ENCODE assay signal across 8 cellular contexts in the genomic region with DNA sequence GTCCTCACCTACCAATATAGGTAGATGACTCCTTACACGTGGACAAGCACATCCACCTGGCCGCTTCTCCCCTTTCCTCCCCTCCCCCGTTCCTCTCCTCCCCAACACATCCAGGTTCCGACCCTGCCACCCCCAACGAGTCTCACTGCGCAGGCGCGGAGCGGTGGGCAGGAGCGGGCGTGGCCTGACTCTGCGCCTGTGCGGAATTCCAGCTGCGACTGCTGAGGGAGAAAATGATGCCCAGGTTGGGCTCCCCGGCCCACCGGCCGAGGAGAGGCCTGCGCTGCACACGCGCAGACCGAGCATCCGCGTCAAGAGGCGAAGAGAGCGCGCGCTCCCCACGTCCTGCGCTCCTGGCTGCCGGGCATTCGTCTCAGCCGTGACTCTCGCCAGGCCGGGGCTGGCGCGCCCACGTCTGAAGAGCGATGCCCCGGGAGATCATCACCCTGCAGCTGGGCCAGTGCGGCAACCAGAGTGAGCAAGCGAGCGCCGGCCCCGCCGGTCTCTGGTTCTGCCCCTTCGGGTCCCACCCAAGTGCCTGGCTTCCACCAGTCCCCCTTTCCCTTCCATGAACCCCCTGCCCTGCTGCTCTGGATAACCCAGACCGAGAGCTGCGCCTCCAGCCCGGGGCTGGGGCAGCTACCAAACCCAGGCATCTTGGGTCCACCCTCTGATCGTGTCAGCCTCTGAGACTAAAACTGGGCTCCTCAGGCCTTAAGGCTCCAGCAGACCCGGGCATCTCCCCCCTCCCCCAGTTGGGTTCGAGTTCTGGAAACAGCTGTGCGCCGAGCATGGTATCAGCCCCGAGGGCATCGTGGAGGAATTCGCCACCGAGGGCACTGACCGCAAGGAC. TPM values are rescaled to one million over a fixed set of nuclear protein-coding genes. Genes with fewer than 3 reads are reported as not detected.
A peak's percentile ranks its signal among the peaks of the same experiment; 100 is the strongest.
DNase-seq lines count a peak whose midpoint lies in the region; ATAC-seq and TF ChIP-seq lines count a peak whose summit lies in the region.

TSS of gene TUBG2 (plus strand) at position 206 of the 853 bp plus-strand sequence. CDS start at position 426, 220 bp downstream.

- no peak for TF ChIP-seq CTCF in activated CD8-positive, alpha-beta T cell treated with anti-CD3 and anti-CD28 coated beads for 36 hours (IDR thresholded peaks at IDR 0.05)
- no peak for TF ChIP-seq CTCF in lower leg skin (IDR thresholded peaks at IDR 0.05)

- H3K4me1 ChIP-seq in duodenal mucosa (ENCODE audit: control insufficient read depth in 1 of 2, insufficient read depth in 2 of 2, low read length in 2 of 2): peaks cover 10 to 23% of the 10 kb centered on the region in 2 donors

- H3K4me3 Mint-ChIP-seq in activated CD8-positive, alpha-beta T cell treated with anti-CD3 and anti-CD28 coated beads for 36 hours: peak within 1 kb of the TSS; percentile 89

- peaks cover 5% of the 10 kb centered on the region for H3K27me3 Mint-ChIP-seq in activated CD8-positive, alpha-beta T cell treated with anti-CD3 and anti-CD28 coated beads for 36 hours

- peak; percentile 92 for DNase-seq in DMS153 treated with DMSO at 0.1 percent for 48 hours (lab: John Stamatoyannopoulos, UW; ENCODE audit: unreplicated experiment)
- peak; percentile 92 to 98 for DNase-seq in NCI-H526 (lab: John Stamatoyannopoulos, UW)
- DNase-seq in activated CD8-positive, alpha-beta T cell treated with anti-CD3 and anti-CD28 coated beads for 36 hours: peak; percentile 80
- peak; percentile 67 to 96 for DNase-seq in lower leg skin (ENCODE audit: low spot score in 2 of 2)
- DNase-seq in stimulated activated CD4-positive, alpha-beta T cell treated with anti-CD3 and anti-CD28 coated beads, TNF-alpha, amount 100 ng/mL, for 1 hour (ENCODE audit: low read depth in 3 of 3, low spot score in 1 of 3): peak in 2 of 3 donors; percentile 57 to 70

- CTCF ChIA-PET in activated CD8-positive, alpha-beta T cell treated with anti-CD3 and anti-CD28 coated beads for 36 hours (lab: Charles Lee): interaction anchor here (0.6 to 1.9 kb wide), 5 partner anchors 12 to 71 kb away, joined by 3 to 8 read pairs (median 3); no protein-coding TSS in a partner anchor

- peak within 1 kb of the TSS; percentile 79 for H3K27ac Mint-ChIP-seq in activated CD8-positive, alpha-beta T cell treated with anti-CD3 and anti-CD28 coated beads for 36 hours

- H3K36me3 ChIP-seq in duodenal mucosa (ENCODE audit: control insufficient read depth in 1 of 2, insufficient read depth in 2 of 2, low read length in 2 of 2): no peaks in the 10 kb centered on the region

- H3K27ac ChIP-seq in duodenal mucosa (ENCODE audit: low read depth, low read length): no peak within 1 kb of the TSS

- H3K27me3 ChIP-seq in duodenal mucosa (ENCODE audit: control insufficient read depth in 1 of 2, insufficient read depth in 2 of 2, low read length in 2 of 2): no peaks in the 10 kb centered on the region

- POLR2A ChIA-PET in activated CD8-positive, alpha-beta T cell treated with anti-CD3 and anti-CD28 coated beads for 36 hours (lab: Charles Lee): interaction anchor here (0.6 to 1.2 kb wide), 3 partner anchors 10 to 189 kb away, joined by 3 to 4 read pairs (median 3); no protein-coding TSS in a partner anchor

- TF ChIP-seq POLR2A in lower leg skin (IDR thresholded peaks at IDR 0.05): peak in 1 of 2 donors; percentile 11

- WGBS in lower leg skin, 2 donors: 4% methylated on average over 46 to 59 of the region's 59 CpGs

- H3K4me1 Mint-ChIP-seq in activated CD8-positive, alpha-beta T cell treated with anti-CD3 and anti-CD28 coated beads for 36 hours (ENCODE audit: low read depth): peaks cover 19% of the 10 kb centered on the region

- H3K4me3 ChIP-seq in duodenal mucosa (ENCODE audit: low read depth in 1 of 2, low read length in 2 of 2) (peak within 1 kb of the TSS; percentile 74 to 78), lower leg skin (ENCODE audit: low read depth, poor library complexity, severe bottlenecking) (peak within 1 kb of the TSS; percentile 39)

- peak within 1 kb of the TSS; percentile 60 to 61 for H3K9ac ChIP-seq in duodenal mucosa (ENCODE audit: low read depth in 1 of 2, low read length in 2 of 2)

- no peaks in the 10 kb centered on the region for H3K9me3 ChIP-seq in duodenal mucosa (ENCODE audit: control insufficient read depth in 1 of 2, low read length in 2 of 2)

- no peaks in the 10 kb centered on the region for H3K36me3 Mint-ChIP-seq in activated CD8-positive, alpha-beta T cell treated with anti-CD3 and anti-CD28 coated beads for 36 hours (ENCODE audit: low read depth)

- intact Hi-C loops in activated CD8-positive, alpha-beta T cell treated with anti-CD3 and anti-CD28 coated beads for 36 hours (cut with micrococcal nuclease): no loop called here
- intact Hi-C loops in lower leg skin (cut with DNase I; ENCODE audit: low total_unique reads): no loop called here

- ATAC-seq in HG03045 (IDR thresholded peaks at IDR 0.05; ENCODE audit: unreplicated experiment): peak; percentile 50
- ATAC-seq in activated CD8-positive, alpha-beta T cell treated with anti-CD3 and anti-CD28 coated beads for 36 hours: peak; percentile 87
- no peak for ATAC-seq in HG02870 (IDR thresholded peaks at IDR 0.05; ENCODE audit: unreplicated experiment)

- peaks cover 4% of the 10 kb centered on the region for H3K9me3 Mint-ChIP-seq in activated CD8-positive, alpha-beta T cell treated with anti-CD3 and anti-CD28 coated beads for 36 hours

RNA-seq across cellular contexts. Expression of gene TUBG2, which starts in this region (rescaled TPM):
- total RNA-seq in activated CD8-positive, alpha-beta T cell treated with anti-CD3 and anti-CD28 coated beads for 36 hours: 1 to 10 TPM; 7.5 TPM
- total RNA-seq in lower leg skin: 10 to 100 TPM; 10.6 to 19.3 (median 13.7) TPM
